ENCODE assay signal across 30 cellular contexts in genomic region chr11:92658733-92659132, GRCh38.
"Had no signal": no experiment of that assay in that cellular context is flagged by ENCODE, and none has a peak within 500 bp of the region (broad histone marks: within the 10 kb centered on the region; RNA-seq: fewer than 3 reads in every experiment).

No MANE protein-coding gene starts in this region.

- H3K27ac Mint-ChIP-seq: naive thymus-derived CD8-positive, alpha-beta T cell; natural killer cell treated with Interleukin-12 subunit alpha and Interleukin-12 subunit beta and Interleukin-15 and Interleukin-18, amount 100 ng/mL, for 72 hours; nephron progenitor cell; stimulated activated memory B cell treated with anti-CD40 and anti-IgM and Interleukin-4, amounts not matched to agents 10 μg/mL and 1 μg/mL and 100 μg/mL, for 72 hours; stimulated activated naive CD8-positive, alpha-beta T cell treated with anti-CD3 and anti-CD28 coated beads, Interleukin-15, amount 100 ng/mL, for 72 hours; type B pancreatic cell had no signal

- H3K4me1 ChIP-seq: pancreas, prostate gland, spleen, suprapubic skin, testis, tibial artery, transverse colon, upper lobe of right lung, uterus had no signal

- H3K36me3 Mint-ChIP-seq: naive thymus-derived CD8-positive, alpha-beta T cell; natural killer cell treated with Interleukin-12 subunit alpha and Interleukin-12 subunit beta and Interleukin-15 and Interleukin-18, amount 100 ng/mL, for 72 hours; stimulated activated memory B cell treated with anti-CD40 and anti-IgM and Interleukin-4, amounts not matched to agents 10 μg/mL and 1 μg/mL and 100 μg/mL, for 72 hours had no signal

- H3K4me3 ChIP-seq: pancreas, prostate gland, skin epidermis, smooth muscle cell, spleen, suprapubic skin, testis, tibial artery, transverse colon, upper lobe of right lung, uterus had no signal

- H3K4me3 Mint-ChIP-seq: naive thymus-derived CD8-positive, alpha-beta T cell; natural killer cell treated with Interleukin-12 subunit alpha and Interleukin-12 subunit beta and Interleukin-15 and Interleukin-18, amount 100 ng/mL, for 72 hours; nephron progenitor cell; neural crest cell; stimulated activated memory B cell treated with anti-CD40 and anti-IgM and Interleukin-4, amounts not matched to agents 10 μg/mL and 1 μg/mL and 100 μg/mL, for 72 hours; stimulated activated naive CD8-positive, alpha-beta T cell treated with anti-CD3 and anti-CD28 coated beads, Interleukin-15, amount 100 ng/mL, for 72 hours; type B pancreatic cell had no signal

- ATAC-seq: naive thymus-derived CD8-positive, alpha-beta T cell; natural killer cell treated with Interleukin-12 subunit alpha and Interleukin-12 subunit beta and Interleukin-15 and Interleukin-18, amount 100 ng/mL, for 72 hours; pancreas; right cardiac atrium; sciatic nerve; stimulated activated memory B cell treated with anti-CD40 and anti-IgM and Interleukin-4, amounts not matched to agents 10 μg/mL and 1 μg/mL and 100 μg/mL, for 72 hours; stimulated activated naive CD8-positive, alpha-beta T cell treated with anti-CD3 and anti-CD28 coated beads, Interleukin-15, amount 100 ng/mL, for 72 hours; stimulated activated naive CD8-positive, alpha-beta T cell treated with anti-CD3 and anti-CD28 coated beads, Interleukin-15, Interleukin-2, amounts not matched to agents 100 U/mL and 50 U/mL, for 24 hours; upper lobe of right lung had no signal

- H3K4me2 ChIP-seq: smooth muscle cell had no signal

- H3K27ac ChIP-seq: neutrophil, pancreas, prostate gland, skin epidermis, spleen, suprapubic skin, testis, tibial artery, transverse colon, upper lobe of right lung, uterus had no signal

- H3K27me3 ChIP-seq: neutrophil, pancreas, spleen, suprapubic skin, testis, tibial artery, transverse colon, upper lobe of right lung, uterus had no signal

- H3K27me3 Mint-ChIP-seq: natural killer cell treated with Interleukin-12 subunit alpha and Interleukin-12 subunit beta and Interleukin-15 and Interleukin-18, amount 100 ng/mL, for 72 hours; stimulated activated memory B cell treated with anti-CD40 and anti-IgM and Interleukin-4, amounts not matched to agents 10 μg/mL and 1 μg/mL and 100 μg/mL, for 72 hours; stimulated activated naive CD8-positive, alpha-beta T cell treated with anti-CD3 and anti-CD28 coated beads, Interleukin-15, amount 100 ng/mL, for 72 hours; type B pancreatic cell had no signal

- FAIRE-seq: pancreas had no signal

- H3K4me1 Mint-ChIP-seq: naive thymus-derived CD8-positive, alpha-beta T cell; stimulated activated memory B cell treated with anti-CD40 and anti-IgM and Interleukin-4, amounts not matched to agents 10 μg/mL and 1 μg/mL and 100 μg/mL, for 72 hours; stimulated activated naive CD8-positive, alpha-beta T cell treated with anti-CD3 and anti-CD28 coated beads, Interleukin-15, amount 100 ng/mL, for 72 hours had no signal

- DNase-seq: naive thymus-derived CD8-positive, alpha-beta T cell; nephron progenitor cell; nucleus accumbens; pancreas; right cardiac atrium; spleen; stimulated activated CD4-positive, alpha-beta T cell treated with anti-CD3 and anti-CD28 coated beads, Interleukin-12 subunit alpha, Interleukin-12 subunit beta, amount 100 ng/mL, for 4 hours; stimulated activated CD4-positive, alpha-beta T cell treated with anti-CD3 and anti-CD28 coated beads, Interleukin-1b, Interleukin-23, amount 100 ng/mL, for 48 hours; stimulated activated CD4-positive, alpha-beta T cell treated with anti-CD3 and anti-CD28 coated beads, Interleukin-4, amount 100 ng/mL, for 1 hour; stimulated activated CD4-positive, alpha-beta T cell treated with anti-CD3 and anti-CD28 coated beads, Interleukin-4, amount 100 ng/mL, for 4 hours; stimulated activated CD8-positive, alpha-beta memory T cell treated with anti-CD3 and anti-CD28 coated beads, Interleukin-4, amount 100 ng/mL, for 48 hours; stimulated activated naive CD4-positive, alpha-beta T cell; stimulated activated naive CD8-positive, alpha-beta T cell treated with anti-CD3 and anti-CD28 coated beads, Interleukin-15, amount 100 ng/mL, for 72 hours; stimulated activated naive CD8-positive, alpha-beta T cell treated with anti-CD3 and anti-CD28 coated beads, Interleukin-15, Interleukin-2, amounts not matched to agents 100 U/mL and 50 U/mL, for 24 hours; substantia nigra; testis; tibial artery; transverse colon; upper lobe of right lung; uterus had no signal

- H3K9me3 ChIP-seq: neutrophil, pancreas, prostate gland, spleen, suprapubic skin, testis, tibial artery, transverse colon, upper lobe of right lung, uterus had no signal

- H3K36me3 ChIP-seq: neutrophil, pancreas, prostate gland, spleen, suprapubic skin, tibial artery, transverse colon, upper lobe of right lung, uterus had no signal

- H3K9me3 Mint-ChIP-seq: nephron progenitor cell; stimulated activated memory B cell treated with anti-CD40 and anti-IgM and Interleukin-4, amounts not matched to agents 10 μg/mL and 1 μg/mL and 100 μg/mL, for 72 hours; stimulated activated naive CD8-positive, alpha-beta T cell treated with anti-CD3 and anti-CD28 coated beads, Interleukin-15, amount 100 ng/mL, for 72 hours had no signal
